ENCODE assay signal across 1 cellular context in the genomic region with DNA sequence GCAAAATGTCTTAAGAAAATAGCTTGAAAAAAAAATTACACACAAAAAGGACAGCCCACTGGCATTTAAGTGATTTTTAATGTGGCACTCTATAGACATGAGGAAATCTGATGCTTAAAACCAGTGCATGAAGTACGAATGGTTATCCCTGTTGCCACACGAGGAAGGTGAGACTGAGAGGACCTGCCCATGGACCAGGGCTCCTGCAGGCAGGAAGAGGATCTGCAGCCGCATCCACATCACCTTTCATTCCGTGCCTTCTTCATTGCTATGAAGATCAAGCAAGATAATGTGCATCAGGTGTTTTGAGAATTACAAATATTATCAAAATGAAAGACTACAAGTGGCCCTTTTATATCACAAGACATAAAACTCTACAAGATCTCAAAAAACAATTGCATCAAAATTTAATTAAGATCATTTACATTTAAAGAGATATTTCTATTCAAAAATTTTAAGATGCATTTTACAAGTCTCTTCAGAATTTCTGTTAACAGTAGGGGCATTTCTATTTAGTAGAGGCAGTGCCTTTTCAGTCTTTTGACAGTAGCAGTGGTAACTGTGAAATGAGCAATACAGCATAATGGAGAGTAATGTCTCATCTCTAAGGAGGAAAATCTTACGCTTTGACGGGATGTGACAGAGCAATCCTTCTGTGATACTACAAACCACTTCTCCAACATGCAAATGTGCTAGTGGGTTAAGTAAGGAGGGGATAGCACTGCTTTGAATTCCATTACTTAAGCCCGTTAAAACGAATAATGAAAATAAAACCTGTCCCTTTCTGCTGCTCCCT.
TF ChIP-seq lines count a peak whose summit lies in the region.

No MANE protein-coding gene starts in this region.

TF ChIP-seq in K562, 482 proteins besides CTCF, POLR2A, EP300 and RAD21:
- TF ChIP-seq HDGF (IDR thresholded peaks at IDR 0.05) (no peak), ZNF133 (CRISPR knock-in tag; IDR thresholded peaks at IDR 0.05) (no peak), ZSCAN29 (IDR thresholded peaks at IDR 0.05) (no peak), ZNF79 (CRISPR knock-in tag; IDR thresholded peaks at IDR 0.05; ENCODE audit: low read depth) (no peak), MTA3 (IDR thresholded peaks at IDR 0.05; ENCODE audit: borderline replicate concordance) (no peak), SMC3 (conservative IDR thresholded peaks at IDR 0.05; ENCODE audit: insufficient read depth, low read depth, low read length) (no peak)
